10 cellular contexts compared by ENCODE assay signal in the genomic region with DNA sequence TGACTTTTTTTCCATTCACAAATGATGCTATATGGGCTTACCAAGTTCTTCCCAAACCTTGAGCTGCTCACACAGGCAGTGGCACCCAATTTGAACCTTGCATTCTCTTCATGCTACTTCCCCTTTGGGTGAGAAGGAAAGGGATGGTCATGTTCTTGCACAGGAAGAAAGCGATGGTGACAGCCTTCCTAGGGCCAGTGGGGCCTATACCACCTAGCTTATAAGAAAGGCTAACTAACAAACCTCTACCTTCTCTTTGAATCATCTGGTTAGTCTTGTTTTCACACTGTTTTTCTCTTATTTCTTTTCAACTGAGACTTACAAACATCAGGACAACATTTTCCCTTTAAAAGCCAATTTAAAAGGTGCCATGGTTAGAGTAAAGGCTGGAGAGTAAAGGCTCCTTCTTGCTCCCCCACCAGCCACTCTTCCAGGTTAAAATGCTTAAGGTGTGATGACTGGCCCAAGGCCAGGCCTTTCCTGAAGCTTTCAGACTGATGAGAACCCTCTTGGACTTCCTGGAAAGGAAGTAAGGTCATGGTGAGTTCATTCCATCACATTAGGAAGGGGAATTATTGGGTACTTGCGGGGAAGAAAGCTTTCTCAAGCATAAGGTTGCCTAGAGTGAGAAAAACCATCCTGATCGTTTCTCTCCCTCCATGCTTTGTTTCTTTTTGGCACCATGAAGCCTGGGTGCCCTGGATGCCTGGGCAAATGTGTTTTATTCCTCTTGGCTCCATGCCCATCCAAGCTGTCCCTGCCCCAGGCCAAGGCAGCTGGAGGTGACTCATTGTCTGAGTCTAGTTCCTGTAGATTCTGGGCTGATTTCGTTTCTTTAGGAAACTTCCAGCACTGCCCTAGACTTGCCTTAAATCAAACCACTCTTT. TPM values are rescaled to one million over a fixed set of nuclear protein-coding genes. Genes with fewer than 3 reads are reported as not detected.
DNase-seq lines count a peak whose midpoint lies in the region; ATAC-seq and TF ChIP-seq lines count a peak whose summit lies in the region.
"Had no signal": no experiment of that assay in that cellular context is flagged by ENCODE, and none has a peak within 500 bp of the region (broad histone marks: within the 10 kb centered on the region; RNA-seq: fewer than 3 reads in every experiment).

No MANE protein-coding gene starts in this region.

- H3K9me3 Mint-ChIP-seq in chondrocyte (ENCODE audit: low read depth), result peaks cover 3% of the 10 kb centered on the region
- peaks cover 3% of the 10 kb centered on the region for H3K9me3 Mint-ChIP-seq in activated CD4-positive, alpha-beta T cell treated with anti-CD3 and anti-CD28 coated beads, Interleukin-2, amount 10 ng/mL, durations not matched to agents 24 days and 14 days
- H3K9me3 Mint-ChIP-seq: activated T-cell treated with anti-CD3 and anti-CD28 coated beads, Interleukin-2, amount 50 U/mL, for 24 hours; CD4-positive, alpha-beta memory T cell had no signal

- no peak overlapping the region for H3K4me3 ChIP-seq in lower lobe of right lung

- H3K27ac ChIP-seq in lower lobe of right lung, result peak overlapping the region; percentile 48

- intact Hi-C loops in lower lobe of right lung (cut with DNase I), result no loop called here
- intact Hi-C loops in activated CD4-positive, alpha-beta T cell treated with anti-CD3 and anti-CD28 coated beads, Interleukin-2, amount 10 ng/mL, durations not matched to agents 24 days and 14 days (cut with micrococcal nuclease), result no loop called here
- intact Hi-C loops in posterior cingulate gyrus (cut with DNase I), result no loop called here

- H3K4me3 Mint-ChIP-seq in chondrocyte (ENCODE audit: unreplicated experiment), result no peak overlapping the region
- H3K4me3 Mint-ChIP-seq in activated CD4-positive, alpha-beta T cell treated with anti-CD3 and anti-CD28 coated beads, Interleukin-2, amount 10 ng/mL, durations not matched to agents 24 days and 14 days, result no peak overlapping the region
- H3K4me3 Mint-ChIP-seq: activated T-cell treated with anti-CD3 and anti-CD28 coated beads, Interleukin-2, amount 50 U/mL, for 24 hours; CD4-positive, alpha-beta memory T cell had no signal

- peak overlapping the region; percentile 89 for H3K27ac Mint-ChIP-seq in chondrocyte (ENCODE audit: unreplicated experiment)
- H3K27ac Mint-ChIP-seq in activated CD4-positive, alpha-beta T cell treated with anti-CD3 and anti-CD28 coated beads, Interleukin-2, amount 10 ng/mL, durations not matched to agents 24 days and 14 days, result no peak overlapping the region
- H3K27ac Mint-ChIP-seq: activated T-cell treated with anti-CD3 and anti-CD28 coated beads, Interleukin-2, amount 50 U/mL, for 24 hours had no signal

- no peak for TF ChIP-seq CTCF in chondrocyte (IDR thresholded peaks at IDR 0.05)
- TF ChIP-seq CTCF in lower lobe of right lung (IDR thresholded peaks at IDR 0.05), result no peak

- peaks cover 78% of the 10 kb centered on the region for H3K4me1 Mint-ChIP-seq in chondrocyte (ENCODE audit: low read depth)
- no peaks in the 10 kb centered on the region for H3K4me1 Mint-ChIP-seq in activated CD4-positive, alpha-beta T cell treated with anti-CD3 and anti-CD28 coated beads, Interleukin-2, amount 10 ng/mL, durations not matched to agents 24 days and 14 days
- H3K4me1 Mint-ChIP-seq: CD4-positive, alpha-beta memory T cell had no signal

- no peaks in the 10 kb centered on the region for H3K9me3 ChIP-seq in lower lobe of right lung

- peaks cover 3% of the 10 kb centered on the region for H3K36me3 Mint-ChIP-seq in chondrocyte (ENCODE audit: low read depth)
- H3K36me3 Mint-ChIP-seq in activated CD4-positive, alpha-beta T cell treated with anti-CD3 and anti-CD28 coated beads, Interleukin-2, amount 10 ng/mL, durations not matched to agents 24 days and 14 days (ENCODE audit: low read depth), result no peaks in the 10 kb centered on the region
- H3K36me3 Mint-ChIP-seq: CD4-positive, alpha-beta memory T cell had no signal

- no peaks in the 10 kb centered on the region for H3K27me3 ChIP-seq in lower lobe of right lung (ENCODE audit: low read depth)

- H3K36me3 ChIP-seq in lower lobe of right lung, result no peaks in the 10 kb centered on the region

- peaks cover 25% of the 10 kb centered on the region for H3K4me1 ChIP-seq in lower lobe of right lung

- DNase-seq in AG08395 (ENCODE audit: low spot score) (peak; percentile 84), LoVo (ENCODE audit: low spot score) (peak; percentile 92), chondrocyte (ENCODE audit: low spot score) (no peak), lower lobe of right lung (peak; percentile 62), superior temporal gyrus (ENCODE audit: extremely low spot score) (no peak), posterior cingulate gyrus (no peak), activated gamma-delta T cell treated with Interleukin-2 at 50 U/mL for 16 hours (no peak)
- DNase-seq in activated CD4-positive, alpha-beta T cell treated with anti-CD3 and anti-CD28 coated beads, Interleukin-2, amount 10 ng/mL, durations not matched to agents 24 days and 14 days, result no peak
- DNase-seq: activated T-cell treated with anti-CD3 and anti-CD28 coated beads, Interleukin-2, amount 50 U/mL, for 24 hours; CD4-positive, alpha-beta memory T cell had no signal

- H3K27me3 Mint-ChIP-seq in chondrocyte (ENCODE audit: low read depth), result no peaks in the 10 kb centered on the region
- peaks cover 12% of the 10 kb centered on the region for H3K27me3 Mint-ChIP-seq in activated CD4-positive, alpha-beta T cell treated with anti-CD3 and anti-CD28 coated beads, Interleukin-2, amount 10 ng/mL, durations not matched to agents 24 days and 14 days
- H3K27me3 Mint-ChIP-seq: CD4-positive, alpha-beta memory T cell had no signal

- ATAC-seq in lower lobe of right lung, result peak; percentile 77

RNA-seq across cellular contexts. Expression of gene ITGB6, which starts 41.4 kb away (rescaled TPM):
- total RNA-seq in chondrocyte (2.0 to 2.3 TPM (median 2.2 TPM) in 3 replicates), lower lobe of right lung (65.2 TPM)
- not detected in 2 replicates for total RNA-seq in activated CD4-positive, alpha-beta T cell treated with anti-CD3 and anti-CD28 coated beads, Interleukin-2, amount 10 ng/mL, durations not matched to agents 24 days and 14 days
- total RNA-seq: CD4-positive, alpha-beta memory T cell had no signal

Comparison
In these comparisons a context has a peak if more than half of its experiments do, and no peak if none do; other contexts are left out.
1. DNase-seq: peak in AG08395 (single experiment), LoVo (single experiment) and lower lobe of right lung (single experiment); none in chondrocyte (single experiment), activated CD4-positive, alpha-beta T cell treated with anti-CD3 and anti-CD28 coated beads, Interleukin-2, amount 10 ng/mL, durations not matched to agents 24 days and 14 days (single experiment), superior temporal gyrus (single experiment), posterior cingulate gyrus (0 of 10) and activated gamma-delta T cell treated with Interleukin-2 at 50 U/mL for 16 hours (single experiment).
2. RNA of gene ITGB6, which starts 41.4 kb away (total RNA-seq): 65.2 TPM in lower lobe of right lung (single experiment); 2.0 to 2.3 TPM in chondrocyte and not detected in activated CD4-positive, alpha-beta T cell treated with anti-CD3 and anti-CD28 coated beads, Interleukin-2, amount 10 ng/mL, durations not matched to agents 24 days and 14 days; every median in the first group is over 10 times any median in the second.